1 cellular context compared by ENCODE assay signal in the genomic region with DNA sequence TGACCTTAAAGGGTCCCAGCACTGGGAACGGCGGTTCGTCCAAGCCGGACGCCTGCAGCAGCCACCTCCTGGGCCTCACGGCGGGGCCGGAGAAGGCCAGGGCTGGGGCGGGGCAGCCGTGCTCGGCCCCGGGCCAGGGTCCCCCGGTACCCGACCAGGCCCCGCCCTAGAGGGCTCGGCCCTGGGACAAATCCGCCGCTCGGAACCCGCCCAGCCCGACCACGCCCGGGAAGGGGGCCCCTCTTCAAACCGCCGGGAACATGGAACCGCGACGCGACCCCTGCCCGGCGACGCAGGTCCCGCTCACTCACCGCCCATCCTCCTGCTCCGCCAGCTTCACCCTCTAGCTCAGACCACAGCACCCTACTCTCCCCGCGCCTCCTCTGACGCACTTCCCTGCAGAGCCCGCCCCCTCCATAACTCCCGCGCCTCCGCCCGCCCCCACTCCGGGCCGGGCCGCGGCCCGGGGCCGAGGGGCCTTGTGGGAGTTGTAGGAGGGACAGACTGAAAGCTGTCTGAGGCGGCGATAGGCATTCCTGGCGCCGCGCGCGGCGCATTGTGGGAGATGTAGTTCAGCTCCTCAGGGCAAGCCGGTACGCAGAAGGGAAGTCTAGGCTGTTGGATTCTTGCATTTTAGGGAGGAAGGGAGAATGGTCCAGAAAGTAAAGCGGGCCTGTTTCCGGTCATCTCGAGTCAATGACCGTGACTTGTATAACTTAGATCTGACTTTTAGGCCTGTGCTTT.
A peak's percentile ranks its signal among the peaks of the same experiment; 100 is the strongest.
TF ChIP-seq lines count a peak whose summit lies in the region.

A gene (minus strand): TSS at position 365 of the 744 bp plus-strand sequence. CDS start 1,478 bp downstream, outside the sequence.

TF ChIP-seq in K562, 482 proteins besides CTCF, POLR2A, EP300 and RAD21 (continued from another document):
- TF ChIP-seq, protein P1, sequence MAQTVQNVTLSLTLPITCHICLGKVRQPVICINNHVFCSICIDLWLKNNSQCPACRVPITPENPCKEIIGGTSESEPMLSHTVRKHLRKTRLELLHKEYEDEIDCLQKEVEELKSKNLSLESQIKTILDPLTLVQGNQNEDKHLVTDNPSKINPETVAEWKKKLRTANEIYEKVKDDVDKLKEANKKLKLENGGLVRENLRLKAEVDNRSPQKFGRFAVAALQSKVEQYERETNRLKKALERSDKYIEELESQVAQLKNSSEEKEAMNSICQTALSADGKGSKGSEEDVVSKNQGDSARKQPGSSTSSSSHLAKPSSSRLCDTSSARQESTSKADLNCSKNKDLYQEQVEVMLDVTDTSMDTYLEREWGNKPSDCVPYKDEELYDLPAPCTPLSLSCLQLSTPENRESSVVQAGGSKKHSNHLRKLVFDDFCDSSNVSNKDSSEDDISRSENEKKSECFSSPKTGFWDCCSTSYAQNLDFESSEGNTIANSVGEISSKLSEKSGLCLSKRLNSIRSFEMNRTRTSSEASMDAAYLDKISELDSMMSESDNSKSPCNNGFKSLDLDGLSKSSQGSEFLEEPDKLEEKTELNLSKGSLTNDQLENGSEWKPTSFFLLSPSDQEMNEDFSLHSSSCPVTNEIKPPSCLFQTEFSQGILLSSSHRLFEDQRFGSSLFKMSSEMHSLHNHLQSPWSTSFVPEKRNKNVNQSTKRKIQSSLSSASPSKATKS (CRISPR knock-in tag; IDR thresholded peaks at IDR 0.05): no peak
- TF ChIP-seq SAP30 (IDR thresholded peaks at IDR 0.05; ENCODE audit: borderline replicate concordance, insufficient read depth, low read depth, low read length, poor library complexity, severe bottlenecking) (no peak), MTF1 (CRISPR knock-in tag; IDR thresholded peaks at IDR 0.05; ENCODE audit: borderline replicate concordance) (no peak), GTF2A2 (tag; IDR thresholded peaks at IDR 0.05) (no peak), CCAR2 (IDR thresholded peaks at IDR 0.05; ENCODE audit: low read depth, low read length) (no peak), KAT8 (IDR thresholded peaks at IDR 0.05; ENCODE audit: low read depth) (no peak), CXXC5 (CRISPR knock-in tag; IDR thresholded peaks at IDR 0.05) (peak; percentile 50), ZNF778 (CRISPR knock-in tag; IDR thresholded peaks at IDR 0.05) (no peak), COPS2 (conservative IDR thresholded peaks at IDR 0.05) (no peak), PURB (CRISPR knock-in tag; IDR thresholded peaks at IDR 0.05; ENCODE audit: low read depth) (no peak), SAFB2 (IDR thresholded peaks at IDR 0.05; ENCODE audit: borderline replicate concordance, low read depth, low read length, severe bottlenecking) (no peak), SNIP1 (IDR thresholded peaks at IDR 0.05; ENCODE audit: low read depth) (no peak)
- TF ChIP-seq, protein P2, sequence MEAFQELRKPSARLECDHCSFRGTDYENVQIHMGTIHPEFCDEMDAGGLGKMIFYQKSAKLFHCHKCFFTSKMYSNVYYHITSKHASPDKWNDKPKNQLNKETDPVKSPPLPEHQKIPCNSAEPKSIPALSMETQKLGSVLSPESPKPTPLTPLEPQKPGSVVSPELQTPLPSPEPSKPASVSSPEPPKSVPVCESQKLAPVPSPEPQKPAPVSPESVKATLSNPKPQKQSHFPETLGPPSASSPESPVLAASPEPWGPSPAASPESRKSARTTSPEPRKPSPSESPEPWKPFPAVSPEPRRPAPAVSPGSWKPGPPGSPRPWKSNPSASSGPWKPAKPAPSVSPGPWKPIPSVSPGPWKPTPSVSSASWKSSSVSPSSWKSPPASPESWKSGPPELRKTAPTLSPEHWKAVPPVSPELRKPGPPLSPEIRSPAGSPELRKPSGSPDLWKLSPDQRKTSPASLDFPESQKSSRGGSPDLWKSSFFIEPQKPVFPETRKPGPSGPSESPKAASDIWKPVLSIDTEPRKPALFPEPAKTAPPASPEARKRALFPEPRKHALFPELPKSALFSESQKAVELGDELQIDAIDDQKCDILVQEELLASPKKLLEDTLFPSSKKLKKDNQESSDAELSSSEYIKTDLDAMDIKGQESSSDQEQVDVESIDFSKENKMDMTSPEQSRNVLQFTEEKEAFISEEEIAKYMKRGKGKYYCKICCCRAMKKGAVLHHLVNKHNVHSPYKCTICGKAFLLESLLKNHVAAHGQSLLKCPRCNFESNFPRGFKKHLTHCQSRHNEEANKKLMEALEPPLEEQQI (IDR thresholded peaks at IDR 0.05): no peak
- TF ChIP-seq, protein P3, sequence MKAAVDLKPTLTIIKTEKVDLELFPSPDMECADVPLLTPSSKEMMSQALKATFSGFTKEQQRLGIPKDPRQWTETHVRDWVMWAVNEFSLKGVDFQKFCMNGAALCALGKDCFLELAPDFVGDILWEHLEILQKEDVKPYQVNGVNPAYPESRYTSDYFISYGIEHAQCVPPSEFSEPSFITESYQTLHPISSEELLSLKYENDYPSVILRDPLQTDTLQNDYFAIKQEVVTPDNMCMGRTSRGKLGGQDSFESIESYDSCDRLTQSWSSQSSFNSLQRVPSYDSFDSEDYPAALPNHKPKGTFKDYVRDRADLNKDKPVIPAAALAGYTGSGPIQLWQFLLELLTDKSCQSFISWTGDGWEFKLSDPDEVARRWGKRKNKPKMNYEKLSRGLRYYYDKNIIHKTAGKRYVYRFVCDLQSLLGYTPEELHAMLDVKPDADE (conservative IDR thresholded peaks at IDR 0.05; ENCODE audit: control insufficient read depth, low read depth, low read length): peak; percentile 93
- TF ChIP-seq, protein P4, sequence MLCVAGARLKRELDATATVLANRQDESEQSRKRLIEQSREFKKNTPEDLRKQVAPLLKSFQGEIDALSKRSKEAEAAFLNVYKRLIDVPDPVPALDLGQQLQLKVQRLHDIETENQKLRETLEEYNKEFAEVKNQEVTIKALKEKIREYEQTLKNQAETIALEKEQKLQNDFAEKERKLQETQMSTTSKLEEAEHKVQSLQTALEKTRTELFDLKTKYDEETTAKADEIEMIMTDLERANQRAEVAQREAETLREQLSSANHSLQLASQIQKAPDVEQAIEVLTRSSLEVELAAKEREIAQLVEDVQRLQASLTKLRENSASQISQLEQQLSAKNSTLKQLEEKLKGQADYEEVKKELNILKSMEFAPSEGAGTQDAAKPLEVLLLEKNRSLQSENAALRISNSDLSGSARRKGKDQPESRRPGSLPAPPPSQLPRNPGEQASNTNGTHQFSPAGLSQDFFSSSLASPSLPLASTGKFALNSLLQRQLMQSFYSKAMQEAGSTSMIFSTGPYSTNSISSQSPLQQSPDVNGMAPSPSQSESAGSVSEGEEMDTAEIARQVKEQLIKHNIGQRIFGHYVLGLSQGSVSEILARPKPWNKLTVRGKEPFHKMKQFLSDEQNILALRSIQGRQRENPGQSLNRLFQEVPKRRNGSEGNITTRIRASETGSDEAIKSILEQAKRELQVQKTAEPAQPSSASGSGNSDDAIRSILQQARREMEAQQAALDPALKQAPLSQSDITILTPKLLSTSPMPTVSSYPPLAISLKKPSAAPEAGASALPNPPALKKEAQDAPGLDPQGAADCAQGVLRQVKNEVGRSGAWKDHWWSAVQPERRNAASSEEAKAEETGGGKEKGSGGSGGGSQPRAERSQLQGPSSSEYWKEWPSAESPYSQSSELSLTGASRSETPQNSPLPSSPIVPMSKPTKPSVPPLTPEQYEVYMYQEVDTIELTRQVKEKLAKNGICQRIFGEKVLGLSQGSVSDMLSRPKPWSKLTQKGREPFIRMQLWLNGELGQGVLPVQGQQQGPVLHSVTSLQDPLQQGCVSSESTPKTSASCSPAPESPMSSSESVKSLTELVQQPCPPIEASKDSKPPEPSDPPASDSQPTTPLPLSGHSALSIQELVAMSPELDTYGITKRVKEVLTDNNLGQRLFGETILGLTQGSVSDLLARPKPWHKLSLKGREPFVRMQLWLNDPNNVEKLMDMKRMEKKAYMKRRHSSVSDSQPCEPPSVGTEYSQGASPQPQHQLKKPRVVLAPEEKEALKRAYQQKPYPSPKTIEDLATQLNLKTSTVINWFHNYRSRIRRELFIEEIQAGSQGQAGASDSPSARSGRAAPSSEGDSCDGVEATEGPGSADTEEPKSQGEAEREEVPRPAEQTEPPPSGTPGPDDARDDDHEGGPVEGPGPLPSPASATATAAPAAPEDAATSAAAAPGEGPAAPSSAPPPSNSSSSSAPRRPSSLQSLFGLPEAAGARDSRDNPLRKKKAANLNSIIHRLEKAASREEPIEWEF (CRISPR knock-in tag; IDR thresholded peaks at IDR 0.05): no peak
